22 cellular contexts compared by ENCODE assay signal in the genomic region with DNA sequence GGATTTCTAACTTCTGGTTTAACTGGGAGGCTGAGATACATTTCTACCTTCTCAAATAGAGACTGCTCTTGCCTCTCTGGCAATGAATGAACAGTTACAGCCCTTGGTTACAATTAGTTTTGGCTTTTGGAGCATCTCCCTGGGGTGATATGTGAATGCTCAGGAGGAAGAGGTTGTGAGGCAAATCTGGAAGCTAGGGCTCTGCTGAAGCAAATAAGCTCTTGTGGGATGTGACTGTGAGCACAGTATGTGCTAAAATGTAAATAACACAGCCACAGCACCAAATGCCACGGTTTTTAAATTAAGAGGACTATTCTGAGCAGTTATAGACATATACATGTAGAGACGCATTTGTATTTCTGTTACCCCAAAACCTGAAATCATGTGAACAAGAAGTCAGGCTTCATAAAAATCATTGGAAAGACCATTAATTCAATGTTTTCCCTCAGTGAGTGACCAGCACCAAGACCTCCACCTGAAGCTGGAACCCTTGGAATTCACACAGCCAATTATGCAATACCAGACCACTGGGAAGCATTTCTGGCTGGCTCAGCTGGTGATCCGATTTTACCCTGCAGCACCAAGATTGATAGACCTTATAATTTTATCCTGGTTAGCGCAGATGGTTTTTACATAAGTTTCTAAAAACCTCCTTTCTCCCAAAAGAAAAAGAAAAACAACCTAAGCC. TPM values are rescaled to one million over a fixed set of nuclear protein-coding genes. Genes with fewer than 3 reads are reported as not detected.
DNase-seq lines count a peak whose midpoint lies in the region; ATAC-seq and TF ChIP-seq lines count a peak whose summit lies in the region.
"Had no signal": no experiment of that assay in that cellular context is flagged by ENCODE, and none has a peak within 500 bp of the region (broad histone marks: within the 10 kb centered on the region; RNA-seq: fewer than 3 reads in every experiment).

No MANE protein-coding gene starts in this region.

- TF ChIP-seq CTCF in HFFc6 (IDR thresholded peaks at IDR 0.05): no peak
- TF ChIP-seq CTCF in endodermal cell (conservative IDR thresholded peaks at IDR 0.05): no peak
- TF ChIP-seq CTCF in osteoblast (IDR thresholded peaks at IDR 0.05; ENCODE audit: extremely low read depth, low read depth, low read length): no peak

- H3K79me2 ChIP-seq in osteoblast (ENCODE audit: insufficient read depth, low read length): peaks cover 12% of the 10 kb centered on the region

- H3K9me3 Mint-ChIP-seq in HFFc6: no peaks in the 10 kb centered on the region
- no peaks in the 10 kb centered on the region for H3K9me3 Mint-ChIP-seq in endodermal cell
- H3K9me3 Mint-ChIP-seq: activated naive CD8-positive, alpha-beta T cell treated with anti-CD3 and anti-CD28 coated beads for 36 hours; activated T-cell treated with anti-CD3 and anti-CD28 coated beads, Interleukin-2, amount 50 U/mL, for 72 hours; CD8-positive, alpha-beta memory T cell; memory B cell; natural killer cell treated with Interleukin-12 subunit alpha and Interleukin-12 subunit beta and Interleukin-15 and Interleukin-18, amount 100 ng/mL, for 72 hours; stimulated activated memory B cell treated with anti-CD40 and anti-IgM and Interleukin-4, amounts not matched to agents 10 μg/mL and 1 μg/mL and 100 μg/mL, for 72 hours had no signal

- WGBS in endodermal cell (ENCODE audit: insufficient coverage in 1 of 2, insufficient read length in 1 of 2), 2 experiments: 59 to 63% methylated on average over 4 of the region's 4 CpGs

- H3K4me2 ChIP-seq in BLaER1 (peak overlapping the region; percentile 87), osteoblast (ENCODE audit: insufficient read depth, low read length) (no peak overlapping the region)

- H4K20me1 ChIP-seq in BLaER1: peaks cover 8% of the 10 kb centered on the region
- no peaks in the 10 kb centered on the region for H4K20me1 ChIP-seq in osteoblast (ENCODE audit: insufficient read depth, low read length)

- H3K27ac ChIP-seq in BLaER1 (no peak overlapping the region), endodermal cell (ENCODE audit: low read depth, low read length) (no peak overlapping the region), osteoblast (ENCODE audit: low read depth, low read length) (no peak overlapping the region)
- H3K27ac ChIP-seq: SK-N-MC had no signal

- H3K4me1 ChIP-seq in BLaER1: peaks cover 45% of the 10 kb centered on the region
- peaks cover 10% of the 10 kb centered on the region for H3K4me1 ChIP-seq in endodermal cell (ENCODE audit: control insufficient read depth, insufficient read depth, low read length)
- peaks cover 35% of the 10 kb centered on the region for H3K4me1 ChIP-seq in osteoblast (ENCODE audit: insufficient read depth, low read length)

- H3K9me3 ChIP-seq in BLaER1: no peaks in the 10 kb centered on the region
- H3K9me3 ChIP-seq in endodermal cell (ENCODE audit: control insufficient read depth, low read length): no peaks in the 10 kb centered on the region
- no peaks in the 10 kb centered on the region for H3K9me3 ChIP-seq in osteoblast (ENCODE audit: low read depth, low read length)
- H3K9me3 ChIP-seq in T-helper 17 cell (ENCODE audit: control insufficient read depth, low read length, poor library complexity, severe bottlenecking): no peaks in the 10 kb centered on the region
- H3K9me3 ChIP-seq: esophagus squamous epithelium, transverse colon had no signal

- H3K27ac Mint-ChIP-seq in HFFc6 (peak overlapping the region; percentile 4; the same call in 1 of the 2 replicates), endodermal cell (peak overlapping the region; percentile 88), T-helper 17 cell (no peak overlapping the region)
- H3K27ac Mint-ChIP-seq: activated naive CD8-positive, alpha-beta T cell treated with anti-CD3 and anti-CD28 coated beads for 36 hours; activated T-cell treated with anti-CD3 and anti-CD28 coated beads, Interleukin-2, amount 50 U/mL, for 72 hours; memory B cell; natural killer cell treated with Interleukin-12 subunit alpha and Interleukin-12 subunit beta and Interleukin-15 and Interleukin-18, amount 100 ng/mL, for 72 hours; stimulated activated memory B cell treated with anti-CD40 and anti-IgM and Interleukin-4, amounts not matched to agents 10 μg/mL and 1 μg/mL and 100 μg/mL, for 72 hours had no signal

- H3K27me3 Mint-ChIP-seq in HFFc6 (ENCODE audit: insufficient read depth) (peaks cover 1% of the 10 kb centered on the region), endodermal cell (ENCODE audit: insufficient read depth) (no peaks in the 10 kb centered on the region), T-helper 17 cell (peaks cover 35% of the 10 kb centered on the region)

- peak overlapping the region; percentile 83 for H3K4me3 Mint-ChIP-seq in HFFc6
- peak overlapping the region; percentile 8 for H3K4me3 Mint-ChIP-seq in endodermal cell
- no peak overlapping the region for H3K4me3 Mint-ChIP-seq in T-helper 17 cell
- H3K4me3 Mint-ChIP-seq: activated naive CD8-positive, alpha-beta T cell treated with anti-CD3 and anti-CD28 coated beads for 36 hours; memory B cell; stimulated activated memory B cell treated with anti-CD40 and anti-IgM and Interleukin-4, amounts not matched to agents 10 μg/mL and 1 μg/mL and 100 μg/mL, for 72 hours had no signal

- H3K36me3 Mint-ChIP-seq in HFFc6 (ENCODE audit: low read depth) (no peaks in the 10 kb centered on the region), endodermal cell (ENCODE audit: low read depth) (no peaks in the 10 kb centered on the region), T-helper 17 cell (ENCODE audit: low read depth) (no peaks in the 10 kb centered on the region)
- H3K36me3 Mint-ChIP-seq: activated naive CD8-positive, alpha-beta T cell treated with anti-CD3 and anti-CD28 coated beads for 36 hours; natural killer cell treated with Interleukin-12 subunit alpha and Interleukin-12 subunit beta and Interleukin-15 and Interleukin-18, amount 100 ng/mL, for 72 hours; stimulated activated memory B cell treated with anti-CD40 and anti-IgM and Interleukin-4, amounts not matched to agents 10 μg/mL and 1 μg/mL and 100 μg/mL, for 72 hours had no signal

- H3K4me1 Mint-ChIP-seq in HFFc6 (ENCODE audit: low read depth) (peaks cover 47% of the 10 kb centered on the region), endodermal cell (peaks cover 39% of the 10 kb centered on the region), T-helper 17 cell (peaks cover 19% of the 10 kb centered on the region)

- no peak for DNase-seq in HFFc6
- peak; percentile 58 for DNase-seq in endodermal cell
- DNase-seq in osteoblast (ENCODE audit: insufficient read length, low spot score, missing footprints): no peak
- no peak for DNase-seq in T-helper 17 cell
- no peak for DNase-seq in NCI-H1105 (lab: John Stamatoyannopoulos, UW)
- DNase-seq in head of caudate nucleus: no peak
- DNase-seq: activated naive CD8-positive, alpha-beta T cell treated with anti-CD3 and anti-CD28 coated beads for 36 hours; activated T-cell treated with anti-CD3 and anti-CD28 coated beads, Interleukin-2, amount 50 U/mL, for 72 hours; caudate nucleus; CD8-positive, alpha-beta memory T cell; esophagus squamous epithelium; heart right ventricle; NCI-H1417; NCI-H82; retina; transverse colon had no signal

- H3K9ac ChIP-seq in BLaER1 (no peak overlapping the region), endodermal cell (ENCODE audit: extremely low read depth, low read length, poor library complexity, severe bottlenecking) (no peak overlapping the region)

- intact Hi-C loops in head of caudate nucleus (cut with DNase I): loop anchor here (5.0 to 10.0 kb wide), 4 partner anchors 56 to 317 kb away; a partner anchor contains a TSS

- peak overlapping the region; percentile 44 for H2AFZ ChIP-seq in osteoblast (ENCODE audit: low read length)

- H3K36me3 ChIP-seq in BLaER1 (no peaks in the 10 kb centered on the region), endodermal cell (ENCODE audit: control insufficient read depth, insufficient read depth, low read length) (no peaks in the 10 kb centered on the region), osteoblast (ENCODE audit: insufficient read depth, low read length) (no peaks in the 10 kb centered on the region)
- H3K36me3 ChIP-seq: esophagus squamous epithelium, heart right ventricle, transverse colon had no signal

- no peak for ATAC-seq in HG03135 (IDR thresholded peaks at IDR 0.05; ENCODE audit: unreplicated experiment)
- no peak for ATAC-seq in T-helper 17 cell
- ATAC-seq: activated T-cell treated with anti-CD3 and anti-CD28 coated beads, Interleukin-2, amount 50 U/mL, for 72 hours; heart right ventricle; natural killer cell treated with Interleukin-12 subunit alpha and Interleukin-12 subunit beta and Interleukin-15 and Interleukin-18, amount 100 ng/mL, for 72 hours; stimulated activated memory B cell treated with anti-CD40 and anti-IgM and Interleukin-4, amounts not matched to agents 10 μg/mL and 1 μg/mL and 100 μg/mL, for 72 hours had no signal

- no peak overlapping the region for H3K4me3 ChIP-seq in BLaER1
- no peak overlapping the region for H3K4me3 ChIP-seq in endodermal cell (ENCODE audit: low read length)
- H3K4me3 ChIP-seq in osteoblast (ENCODE audit: insufficient read depth, low read length): no peak overlapping the region
- H3K4me3 ChIP-seq: esophagus squamous epithelium, SK-N-MC, transverse colon had no signal

- H3K27me3 ChIP-seq in BLaER1 (no peaks in the 10 kb centered on the region), endodermal cell (ENCODE audit: control insufficient read depth, insufficient read depth, low read length, poor library complexity, severe bottlenecking) (no peaks in the 10 kb centered on the region), osteoblast (ENCODE audit: insufficient read depth, low read length) (no peaks in the 10 kb centered on the region)
- H3K27me3 ChIP-seq: esophagus squamous epithelium, heart right ventricle, transverse colon had no signal

RNA-seq across cellular contexts. Expression of a gene that starts 3.0 kb away (rescaled TPM):
- total RNA-seq in HFFc6 (2021; fragmentation: NEBNext Ultra II Directional; extraction: Animal tissue kit (Norgen Biotek cat#: 25700)): 10 to 100 TPM; 46.6 to 66.3 (median 56.0) TPM
- total RNA-seq in endodermal cell: 10 to 100 TPM; 69.7 to 73.4 TPM
- polyA plus RNA-seq in endodermal cell (2013, experiment 1 of 2): 21.1 TPM
- polyA plus RNA-seq in endodermal cell (2013, experiment 2 of 2): 19.6 TPM
- 47.8 and 50.1 TPM in 2 replicates for total RNA-seq in osteoblast
- 10 to 100 TPM; 11.8 to 14.9 TPM for total RNA-seq in T-helper 17 cell
